Comparison of ENCODE assay signal across 8 cellular contexts in genomic region chr1:111214086-111214801, GRCh38. TPM values are rescaled to one million over a fixed set of nuclear protein-coding genes. Genes with fewer than 3 reads are reported as not detected.
DNase-seq lines count a peak whose midpoint lies in the region; ATAC-seq, FAIRE-seq and TF ChIP-seq lines count a peak whose summit lies in the region.

No MANE protein-coding gene starts in this region.

- peak overlapping the region; percentile 88 for H3K27ac ChIP-seq in CD4-positive, alpha-beta T cell (ENCODE audit: low read depth, low read length)
- H3K27ac ChIP-seq in Peyer's patch (peak overlapping the region; percentile 48 to 81 (median 72)), endothelial cell of umbilical vein (ENCODE audit: insufficient read depth, low read depth, low read length) (no peak overlapping the region)

- H4K20me1 ChIP-seq in endothelial cell of umbilical vein (replicated peaks; ENCODE audit: control insufficient read depth, extremely low read depth, insufficient read depth, low read length), result no peaks in the 10 kb centered on the region

- TF ChIP-seq POLR2A in Peyer's patch (IDR thresholded peaks at IDR 0.05) (no peak), endothelial cell of umbilical vein (IDR thresholded peaks at IDR 0.05; ENCODE audit: low read depth, low read length) (no peak)

- H3K27ac Mint-ChIP-seq in CD4-positive, alpha-beta T cell, result peak overlapping the region; percentile 98

- DNase-seq in CD4-positive, alpha-beta T cell, result no peak
- DNase-seq in GM19239 (ENCODE audit: insufficient read length, low spot score), result no peak
- DNase-seq in Peyer's patch, result no peak
- DNase-seq in endothelial cell of umbilical vein (ENCODE audit: low read depth, low spot score), result no peak
- DNase-seq in retina, result no peak
- DNase-seq in NCI-H345 treated with DMSO at 0.1 percent for 48 hours (lab: John Stamatoyannopoulos, UW; ENCODE audit: unreplicated experiment), result no peak
- DNase-seq in DMS79 treated with DMSO at 0.1 percent for 48 hours (lab: John Stamatoyannopoulos, UW), result no peak

- FAIRE-seq in GM19239 (lab: Jason Lieb, UNC) (peak; percentile 98), endothelial cell of umbilical vein (lab: Jason Lieb, UNC) (no peak)

- BruUV-seq in endothelial cell of umbilical vein (replicated peaks; lab: Mats Ljungman, UMichigan), result TSS peak; percentile 28

- peaks cover 0 to 55% (median 8%) of the 10 kb centered on the region in 4 donors for H3K4me1 ChIP-seq in Peyer's patch
- H3K4me1 ChIP-seq in endothelial cell of umbilical vein (ENCODE audit: control insufficient read depth, extremely low read depth, insufficient read depth, low read length), result no peaks in the 10 kb centered on the region

- no peak for ATAC-seq in CD4-positive, alpha-beta T cell (ENCODE audit: poor library complexity)
- no peak for ATAC-seq in GM21526 (IDR thresholded peaks at IDR 0.05; ENCODE audit: low FRiP score, unreplicated experiment)

- H3K4me3 ChIP-seq in Peyer's patch (no peak overlapping the region), endothelial cell of umbilical vein (replicated peaks in 1 of 3; ENCODE audit: insufficient read depth in 1 of 3, low read depth in 1 of 3, low read length in 3 of 3) (no peak overlapping the region)

- H3K9me3 Mint-ChIP-seq in CD4-positive, alpha-beta T cell, result peaks cover 13% of the 10 kb centered on the region

- CTCF ChIA-PET in CD4-positive, alpha-beta T cell (lab: Charles Lee), result interaction anchor here (1.1 to 10.9 kb wide), 2 partner anchors 8 to 15 kb away, joined by 4 to 135 read pairs; partner anchors contain the start of gene DENND2D
- CTCF ChIA-PET in endothelial cell of umbilical vein (lab: Charles Lee), result interaction anchor here (1.9 kb wide), 1 partner anchor 9 kb away, joined by 7 read pairs; no protein-coding TSS in a partner anchor

- H3K4me1 Mint-ChIP-seq in CD4-positive, alpha-beta T cell (ENCODE audit: low read depth), result peaks cover 94% of the 10 kb centered on the region

- intact Hi-C loops in CD4-positive, alpha-beta T cell (cut with DNase I, micrococcal nuclease), result loop anchor here in 1 of 2 experiments (10.0 kb wide), 1 partner anchor 401 kb away; the partner anchor contains the start of gene RAP1A
- intact Hi-C loops in endothelial cell of umbilical vein (cut with micrococcal nuclease), result no loop called here

- POLR2A ChIA-PET in CD4-positive, alpha-beta T cell (lab: Charles Lee), result interaction anchor here (0.8 to 22.0 kb wide), 11 partner anchors 7 to 427 kb away, joined by 3 to 756 read pairs (median 12); partner anchors contain the start of genes CEPT1, CHI3L2, DENND2D and DRAM2
- POLR2A ChIA-PET in endothelial cell of umbilical vein (lab: Charles Lee), result interaction anchor here (0.7 kb wide), 1 partner anchor 875 kb away, joined by 7 read pairs; the partner anchor contains the start of gene RBM15

- H3K27me3 Mint-ChIP-seq in CD4-positive, alpha-beta T cell, result peaks cover 5% of the 10 kb centered on the region

- H3K36me3 ChIP-seq in Peyer's patch (no peaks in the 10 kb centered on the region), endothelial cell of umbilical vein (ENCODE audit: control insufficient read depth in 2 of 2, extremely low read depth in 1 of 2, insufficient read depth in 2 of 2, low read length in 2 of 2) (no peaks in the 10 kb centered on the region)

- H3K4me2 ChIP-seq in endothelial cell of umbilical vein (ENCODE audit: insufficient read depth, low read length), result no peak overlapping the region

- no peak overlapping the region for H3K9ac ChIP-seq in endothelial cell of umbilical vein (replicated peaks; ENCODE audit: extremely low read depth, insufficient read depth, low read length)

- H3K79me2 ChIP-seq in endothelial cell of umbilical vein (ENCODE audit: control insufficient read depth, insufficient read depth, low read length), result no peaks in the 10 kb centered on the region

- no peak overlapping the region for H2AFZ ChIP-seq in endothelial cell of umbilical vein (ENCODE audit: low read depth, low read length)

- H3K9me3 ChIP-seq in CD4-positive, alpha-beta T cell (ENCODE audit: control insufficient read depth, low read length), result no peaks in the 10 kb centered on the region
- H3K9me3 ChIP-seq in Peyer's patch (no peaks in the 10 kb centered on the region), endothelial cell of umbilical vein (replicated peaks; ENCODE audit: control insufficient read depth, insufficient read depth, low read length) (no peaks in the 10 kb centered on the region)

- TF ChIP-seq CTCF in CD4-positive, alpha-beta T cell (IDR thresholded peaks at IDR 0.05), result no peak
- TF ChIP-seq CTCF in Peyer's patch (IDR thresholded peaks at IDR 0.05), result no peak
- no peak for TF ChIP-seq CTCF in endothelial cell of umbilical vein (IDR thresholded peaks at IDR 0.05; ENCODE audit: extremely low read depth in 1 of 2, insufficient read depth in 1 of 2, low read depth in 1 of 2, low read length in 2 of 2)

- H3K4me3 Mint-ChIP-seq in CD4-positive, alpha-beta T cell, result peak overlapping the region; percentile 80

- no peaks in the 10 kb centered on the region for H3K9me1 ChIP-seq in endothelial cell of umbilical vein (replicated peaks; ENCODE audit: control insufficient read depth, extremely low read depth, insufficient read depth, low read length)

- dilution Hi-C loops in endothelial cell of umbilical vein (cut with MboI; ENCODE audit: extremely low pct_ligation_motif_present, low sequenced_read_pairs), result no loop called here

- no peaks in the 10 kb centered on the region for H3K27me3 ChIP-seq in CD4-positive, alpha-beta T cell (ENCODE audit: control insufficient read depth, insufficient read depth, low read length)
- H3K27me3 ChIP-seq in Peyer's patch (no peaks in the 10 kb centered on the region), endothelial cell of umbilical vein (ENCODE audit: control insufficient read depth in 2 of 2, insufficient read depth in 2 of 2, low read length in 2 of 2) (peaks cover 5% of the 10 kb centered on the region in 2 experiments)

- H3K36me3 Mint-ChIP-seq in CD4-positive, alpha-beta T cell (ENCODE audit: low read depth), result peaks cover 23% of the 10 kb centered on the region

TF ChIP-seq in endothelial cell of umbilical vein, 7 proteins besides CTCF, POLR2A, EP300 and RAD21:
- TF ChIP-seq MYC (IDR thresholded peaks at IDR 0.05; ENCODE audit: low read depth, low read length), result no peak
- TF ChIP-seq POLR2AphosphoS5 (IDR thresholded peaks at IDR 0.05; ENCODE audit: insufficient read depth, low read depth, low read length), result no peak
- TF ChIP-seq MAX (IDR thresholded peaks at IDR 0.05; ENCODE audit: insufficient read depth, insufficient read length), result no peak
- TF ChIP-seq EZH2 (IDR thresholded peaks at IDR 0.05; ENCODE audit: borderline replicate concordance, low read depth, low read length, severe bottlenecking), result no peak
- TF ChIP-seq JUN (IDR thresholded peaks at IDR 0.05; ENCODE audit: borderline replicate concordance, insufficient read depth, insufficient read length, low read depth), result no peak
- no peak for TF ChIP-seq FOS (IDR thresholded peaks at IDR 0.05; ENCODE audit: borderline replicate concordance, insufficient read depth, low read length)
- no peak for TF ChIP-seq GATA2 (IDR thresholded peaks at IDR 0.05; ENCODE audit: insufficient read depth, insufficient read length, low read depth, low read length)

RNA-seq across cellular contexts. Expression of gene CHI3L2, which starts 13.3 kb away (rescaled TPM):
- 10 to 100 TPM; 13.9 to 15.7 TPM for total RNA-seq in CD4-positive, alpha-beta T cell
- total RNA-seq in Peyer's patch, result 10 to 100 TPM in 1 of 4 donors, 1 to 10 TPM in 1, under 1 TPM in 1, not detected in 1; 0.67 to 14.0 (median 3.3) TPM
- total RNA-seq in endothelial cell of umbilical vein, result not detected in 2 replicates
- not detected in 2 replicates for polyA plus RNA-seq in endothelial cell of umbilical vein
- not detected in 2 replicates for polyA plus RNA-seq in endothelial cell of umbilical vein (2011; cell fraction: cytosol; rRNA removed)
- polyA plus RNA-seq in endothelial cell of umbilical vein (2011; cell fraction: nucleus; rRNA removed), result not detected in 2 replicates
- not detected in 2 replicates for polyA plus RNA-seq in endothelial cell of umbilical vein (2012)
- polyA minus RNA-seq in endothelial cell of umbilical vein, result 0.08 TPM in 1 of 2 replicates, not detected in the other
- polyA minus RNA-seq in endothelial cell of umbilical vein (2011; cell fraction: cytosol; rRNA and poly(A)+ RNA removed), result not detected
- polyA minus RNA-seq in endothelial cell of umbilical vein (2011; cell fraction: nucleus; rRNA and poly(A)+ RNA removed), result not detected in 2 replicates

RNA-seq across cellular contexts. Expression of gene DENND2D, which starts 13.8 kb away (rescaled TPM):
- total RNA-seq in CD4-positive, alpha-beta T cell, result 10 to 100 TPM; 60.7 to 62.0 TPM
- 100 to 1,000 TPM in 1 of 4 donors, 10 to 100 TPM in 3; 71.3 to 220 (median 86.5) TPM for total RNA-seq in Peyer's patch
- 0.42 and 1.00 TPM in 2 replicates for total RNA-seq in endothelial cell of umbilical vein
- 0.30 and 0.41 TPM in 2 replicates for polyA plus RNA-seq in endothelial cell of umbilical vein
- polyA plus RNA-seq in endothelial cell of umbilical vein (2011; cell fraction: cytosol; rRNA removed), result 0.21 TPM in 2 replicates
- 0.46 and 0.53 TPM in 2 replicates for polyA plus RNA-seq in endothelial cell of umbilical vein (2011; cell fraction: nucleus; rRNA removed)
- 0.99 and 1.3 TPM in 2 replicates for polyA plus RNA-seq in endothelial cell of umbilical vein (2012)
- 0.47 and 0.97 TPM in 2 replicates for polyA minus RNA-seq in endothelial cell of umbilical vein
- 4.6 TPM for polyA minus RNA-seq in endothelial cell of umbilical vein (2011; cell fraction: cytosol; rRNA and poly(A)+ RNA removed)
- polyA minus RNA-seq in endothelial cell of umbilical vein (2011; cell fraction: nucleus; rRNA and poly(A)+ RNA removed), result 0.38 and 0.67 TPM in 2 replicates

Comparison
In these comparisons a context has a peak if more than half of its experiments do, and no peak if none do; other contexts are left out.
1. RNA of gene DENND2D, which starts 13.8 kb away (total RNA-seq): 71.3 to 220 TPM in Peyer's patch and 60.7 to 62.0 TPM in CD4-positive, alpha-beta T cell; 0.42 to 1.00 TPM in endothelial cell of umbilical vein; every median in the first group is over 10 times any median in the second.